Comparison of ENCODE assay signal across 9 cellular contexts in the genomic region with DNA sequence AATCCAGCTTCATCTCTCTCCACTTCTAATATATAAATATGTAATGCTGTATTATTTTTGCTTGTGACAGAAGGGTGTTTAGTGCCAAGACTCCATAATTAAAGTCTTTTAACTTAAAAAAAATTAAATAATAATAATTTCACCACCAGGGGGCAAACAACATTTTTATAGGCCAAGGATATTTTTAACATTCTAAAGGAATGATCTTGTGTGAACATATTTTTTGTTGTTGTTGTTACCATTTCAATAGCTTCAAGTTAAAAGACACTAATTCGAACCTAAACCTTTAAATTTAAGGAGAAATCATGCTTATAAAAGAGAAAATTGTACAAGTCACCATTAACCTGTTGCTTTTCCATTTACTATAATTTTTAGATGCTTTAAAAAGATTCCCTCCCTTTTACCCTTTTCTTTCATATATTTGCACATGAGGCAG. TPM values are rescaled to one million over a fixed set of nuclear protein-coding genes. Genes with fewer than 3 reads are reported as not detected.
DNase-seq lines count a peak whose midpoint lies in the region; ATAC-seq and TF ChIP-seq lines count a peak whose summit lies in the region.
"Had no signal": no experiment of that assay in that cellular context is flagged by ENCODE, and none has a peak within 500 bp of the region (broad histone marks: within the 10 kb centered on the region; RNA-seq: fewer than 3 reads in every experiment).

No MANE protein-coding gene starts in this region.

- H3F3A ChIP-seq in PC-9 (ENCODE audit: insufficient read depth, low read depth): no peaks in the 10 kb centered on the region

- H3K9me3 ChIP-seq in left ventricle myocardium inferior (replicated peaks) (peaks cover 7% of the 10 kb centered on the region), PC-9 (ENCODE audit: insufficient read depth, low read depth) (no peaks in the 10 kb centered on the region), uterus (no peaks in the 10 kb centered on the region)

- no peak for ATAC-seq in Right ventricle myocardium superior (ENCODE audit: poor library complexity)
- ATAC-seq in activated T-cell treated with anti-CD3 and anti-CD28 coated beads, Interleukin-2, amount 50 U/mL, for 72 hours (replicated peaks in 1 of 2): no peak

- H3K27ac ChIP-seq in left ventricle myocardium inferior (replicated peaks) (no peak overlapping the region), PC-9 (no peak overlapping the region), uterus (no peak overlapping the region)

- no peak for TF ChIP-seq POLR2A in uterus (IDR thresholded peaks at IDR 0.05)

- H3K4me3 ChIP-seq in left ventricle myocardium inferior (no peak overlapping the region), PC-9 (no peak overlapping the region), fibroblast of the aortic adventitia (ENCODE audit: low read depth, low read length) (no peak overlapping the region), uterus (no peak overlapping the region)

- no peak overlapping the region for H3K4me3 Mint-ChIP-seq in activated T-cell treated with anti-CD3 and anti-CD28 coated beads, Interleukin-2, amount 50 U/mL, for 72 hours
- H3K4me3 Mint-ChIP-seq: central memory CD8-positive, alpha-beta T cell had no signal

- no peak overlapping the region for H2AFZ ChIP-seq in PC-9

- H3K36me3 ChIP-seq in left ventricle myocardium inferior (no peaks in the 10 kb centered on the region), PC-9 (ENCODE audit: low read depth) (no peaks in the 10 kb centered on the region), uterus (no peaks in the 10 kb centered on the region)

- H3K27ac Mint-ChIP-seq in activated T-cell treated with anti-CD3 and anti-CD28 coated beads, Interleukin-2, amount 50 U/mL, for 72 hours: no peak overlapping the region

- H3K79me2 ChIP-seq in PC-9 (ENCODE audit: low read depth): no peaks in the 10 kb centered on the region

- H3K27me3 Mint-ChIP-seq in activated T-cell treated with anti-CD3 and anti-CD28 coated beads, Interleukin-2, amount 50 U/mL, for 72 hours (ENCODE audit: low read depth): no peaks in the 10 kb centered on the region

- intact Hi-C loops in left ventricle myocardium inferior (cut with micrococcal nuclease): loop anchor here (5.0 kb wide), 1 partner anchor 976 kb away; no protein-coding TSS in a partner anchor
- intact Hi-C loops in Right ventricle myocardium superior (cut with DNase I): no loop called here
- intact Hi-C loops in PC-9 (cut with micrococcal nuclease; ENCODE audit: unreplicated experiment): loop anchor here (5.0 kb wide), 1 partner anchor 411 kb away; no protein-coding TSS in a partner anchor
- intact Hi-C loops in uterus (cut with DNase I; ENCODE audit: low total_unique reads): no loop called here

- POLR2A ChIA-PET in PC-9 (lab: Charles Lee; ENCODE audit: unreplicated experiment): no interaction called here

- peaks cover 2 to 7% of the 10 kb centered on the region in 2 donors for H3K36me3 Mint-ChIP-seq in activated T-cell treated with anti-CD3 and anti-CD28 coated beads, Interleukin-2, amount 50 U/mL, for 72 hours (ENCODE audit: insufficient read depth in 2 of 2)

- H3K9me3 Mint-ChIP-seq in activated T-cell treated with anti-CD3 and anti-CD28 coated beads, Interleukin-2, amount 50 U/mL, for 72 hours: no peaks in the 10 kb centered on the region
- H3K9me3 Mint-ChIP-seq: central memory CD8-positive, alpha-beta T cell had no signal

- H4K20me1 ChIP-seq in PC-9 (ENCODE audit: insufficient read depth): no peaks in the 10 kb centered on the region

- no peak overlapping the region for H3K4me2 ChIP-seq in PC-9

- BruUV-seq in PC-9 (replicated peaks; lab: Mats Ljungman, UMichigan): no TSS peak

- H3K9me2 ChIP-seq in PC-9 (ENCODE audit: insufficient read depth): no peaks in the 10 kb centered on the region

- H3K27me3 ChIP-seq in left ventricle myocardium inferior (ENCODE audit: low read depth) (no peaks in the 10 kb centered on the region), PC-9 (ENCODE audit: insufficient read depth, low read depth) (no peaks in the 10 kb centered on the region), uterus (no peaks in the 10 kb centered on the region)

- TF ChIP-seq CTCF in left ventricle myocardium inferior (IDR thresholded peaks at IDR 0.05; ENCODE audit: borderline replicate concordance) (peak; percentile 58), PC-9 (conservative IDR thresholded peaks at IDR 0.05) (peak; percentile 69), fibroblast of the aortic adventitia (IDR thresholded peaks at IDR 0.05; ENCODE audit: insufficient read depth, low read length) (peak; percentile 25), uterus (IDR thresholded peaks at IDR 0.05) (peak; percentile 24 to 54 (median 32))

- CTCF ChIA-PET in PC-9 (lab: Charles Lee): interaction anchor here (0.6 to 0.7 kb wide), 3 partner anchors 34 to 1173 kb away, joined by 3 to 4 read pairs (median 3); no protein-coding TSS in a partner anchor

- H3K4me1 ChIP-seq in left ventricle myocardium inferior (peaks cover 6% of the 10 kb centered on the region), PC-9 (replicated peaks; ENCODE audit: insufficient read depth) (no peaks in the 10 kb centered on the region), uterus (no peaks in the 10 kb centered on the region)

- H3K4me1 Mint-ChIP-seq in activated T-cell treated with anti-CD3 and anti-CD28 coated beads, Interleukin-2, amount 50 U/mL, for 72 hours (ENCODE audit: low read depth): no peaks in the 10 kb centered on the region
- H3K4me1 Mint-ChIP-seq: central memory CD8-positive, alpha-beta T cell had no signal

- DNase-seq in left ventricle myocardium inferior (no peak), Right ventricle myocardium superior (no peak), PC-9 (no peak), fibroblast of the aortic adventitia (ENCODE audit: low read depth) (peak; percentile 59), uterus (no peak), NK-92 (lab: John Stamatoyannopoulos, UW; ENCODE audit: unreplicated experiment) (no peak), cerebellum (ENCODE audit: low spot score) (no peak)
- DNase-seq in activated T-cell treated with anti-CD3 and anti-CD28 coated beads, Interleukin-2, amount 50 U/mL, for 72 hours: no peak

RNA-seq across cellular contexts. Expression of gene DNAJC1, which starts 7.5 kb away (rescaled TPM):
- 12.0 TPM for total RNA-seq in left ventricle myocardium inferior
- total RNA-seq in Right ventricle myocardium superior: 10.9 TPM
- total RNA-seq in PC-9 (2021): 10.8 and 19.1 TPM in 2 replicates
- total RNA-seq in fibroblast of the aortic adventitia (ENCODE audit: low replicate concordance): 25.8 and 96.7 TPM in 2 replicates
- 10 to 100 TPM; 27.4 to 59.5 (median 37.6) TPM for total RNA-seq in uterus
- 10 to 100 TPM; 40.6 to 42.4 TPM for total RNA-seq in activated T-cell treated with anti-CD3 and anti-CD28 coated beads, Interleukin-2, amount 50 U/mL, for 72 hours
- 20.4 TPM for total RNA-seq in cerebellum

Comparison
In these comparisons a context has a peak if more than half of its experiments do, and no peak if none do; other contexts are left out.
1. intact Hi-C loops: an anchor here in left ventricle myocardium inferior (5.0 kb wide) and PC-9 (5.0 kb wide); none called in Right ventricle myocardium superior and uterus.